Comparison of ENCODE assay signal across 9 cellular contexts in genomic region chr17:37570527-37571093, GRCh38. TPM values are rescaled to one million over a fixed set of nuclear protein-coding genes. Genes with fewer than 3 reads are reported as not detected.
DNase-seq lines count a peak whose midpoint lies in the region; ATAC-seq, FAIRE-seq and TF ChIP-seq lines count a peak whose summit lies in the region.
"Had no signal": no experiment of that assay in that cellular context is flagged by ENCODE, and none has a peak within 500 bp of the region (broad histone marks: within the 10 kb centered on the region; RNA-seq: fewer than 3 reads in every experiment).

No MANE protein-coding gene starts in this region.

- H3K4me1 Mint-ChIP-seq in CD8-positive, alpha-beta memory T cell = peaks cover 18 to 37% (median 33%) of the 10 kb centered on the region in 3 donors
- peaks cover 6% of the 10 kb centered on the region for H3K4me1 Mint-ChIP-seq in stimulated activated effector memory CD8-positive, alpha-beta T cell treated with anti-CD3 and anti-CD28 coated beads, Interleukin-12 subunit alpha, Interleukin-12 subunit beta, amount 100 ng/mL, for 72 hours
- H3K4me1 Mint-ChIP-seq in T-helper 17 cell = peaks cover 12% of the 10 kb centered on the region

- no peaks in the 10 kb centered on the region for H3K9me3 Mint-ChIP-seq in CD8-positive, alpha-beta memory T cell
- H3K9me3 Mint-ChIP-seq in stimulated activated effector memory CD8-positive, alpha-beta T cell treated with anti-CD3 and anti-CD28 coated beads, Interleukin-12 subunit alpha, Interleukin-12 subunit beta, amount 100 ng/mL, for 72 hours = no peaks in the 10 kb centered on the region

- no TSS peak for BruUV-seq in PC-3 (replicated peaks; lab: Mats Ljungman, UMichigan)
- BruUV-seq in K562 (replicated peaks; lab: Mats Ljungman, UMichigan) = no TSS peak

- in situ Hi-C loops in HAP-1 (cut with MboI; ENCODE audit: low sequenced_read_pairs) = no loop called here
- in situ Hi-C loops in K562 (cut with MboI) = no loop called here

- no peaks in the 10 kb centered on the region for H3K9me1 ChIP-seq in K562 (ENCODE audit: control insufficient read depth, insufficient read depth, low read length)

- H3K36me3 ChIP-seq in CD8-positive, alpha-beta memory T cell (ENCODE audit: insufficient read depth, low read length) = peaks cover 48% of the 10 kb centered on the region
- H3K36me3 ChIP-seq in HAP-1 (replicated peaks) = peaks cover 47% of the 10 kb centered on the region
- peaks cover 19% of the 10 kb centered on the region for H3K36me3 ChIP-seq in PC-3 (ENCODE audit: low read depth, low read length)
- peaks cover 47% of the 10 kb centered on the region; the same call in 2 of the 3 replicates for H3K36me3 ChIP-seq in K562 (ENCODE audit: control insufficient read depth, insufficient read depth, low read length)

- H2AFZ ChIP-seq in PC-3 (ENCODE audit: low read length) = no peak overlapping the region
- no peak overlapping the region for H2AFZ ChIP-seq in K562 (ENCODE audit: low read depth, low read length)

- H4K20me1 ChIP-seq in PC-3 (ENCODE audit: low read length) (no peaks in the 10 kb centered on the region), K562 (replicated peaks; ENCODE audit: control insufficient read depth, insufficient read depth, low read length) (no peaks in the 10 kb centered on the region)

- H3K4me1 ChIP-seq in CD8-positive, alpha-beta memory T cell (ENCODE audit: insufficient read depth, low read length) = no peaks in the 10 kb centered on the region
- H3K4me1 ChIP-seq in HAP-1 = peaks cover 5% of the 10 kb centered on the region; the same call in 1 of the 2 replicates
- H3K4me1 ChIP-seq in PC-3 (ENCODE audit: insufficient read depth, low read length) = peaks cover 5% of the 10 kb centered on the region; the same call in 1 of the 2 replicates
- no peaks in the 10 kb centered on the region for H3K4me1 ChIP-seq in K562 (replicated peaks in 1 of 2; ENCODE audit: control insufficient read depth in 2 of 2, insufficient read depth in 2 of 2, low read length in 2 of 2)

- POLR2A ChIA-PET in CD8-positive, alpha-beta memory T cell (lab: Charles Lee) = no interaction called here
- POLR2A ChIA-PET in PC-3 (lab: Charles Lee; ENCODE audit: unreplicated experiment) = interaction anchor here (0.5 kb wide), 1 partner anchor 27 kb away, joined by 6 read pairs; no protein-coding TSS in a partner anchor
- POLR2A ChIA-PET in K562 (lab: Yijun Ruan, JAX) = interaction anchor here (0.8 to 1.0 kb wide), 4 partner anchors 13 to 80 kb away, joined by 3 to 4 read pairs (median 4); partner anchors contain the start of gene SYNRG

- TF ChIP-seq RAD21 in K562 (CRISPR knock-in tag; conservative IDR thresholded peaks at IDR 0.05 in 1 of 2, IDR thresholded peaks at IDR 0.05 in 1 of 2) = peak; percentile 14 to 40; a peak in 2 of 4 replicates

- peaks cover 19 to 81% (median 25%) of the 10 kb centered on the region in 3 donors for H3K36me3 Mint-ChIP-seq in CD8-positive, alpha-beta memory T cell
- peaks cover 95% of the 10 kb centered on the region for H3K36me3 Mint-ChIP-seq in stimulated activated effector memory CD8-positive, alpha-beta T cell treated with anti-CD3 and anti-CD28 coated beads, Interleukin-12 subunit alpha, Interleukin-12 subunit beta, amount 100 ng/mL, for 72 hours
- H3K36me3 Mint-ChIP-seq in T-helper 17 cell (ENCODE audit: low read depth) = peaks cover 19% of the 10 kb centered on the region

- H3K9ac ChIP-seq in PC-3 (ENCODE audit: low read length) (no peak overlapping the region), K562 (ENCODE audit: insufficient read depth in 1 of 2, low read depth in 2 of 2, low read length in 2 of 2) (no peak overlapping the region)

- no peak for TF ChIP-seq EP300 in K562 (IDR thresholded peaks at IDR 0.05; ENCODE audit: low read length)

- DNase-seq in CD8-positive, alpha-beta memory T cell = peak in 3 of 5 donors; percentile 4 to 50 (median 7)
- DNase-seq in HAP-1 (ENCODE audit: low spot score in 2 of 2) (peak; percentile 35 to 78), PC-3 (peak; percentile 90), K562 (ENCODE audit: extremely low read depth in 1 of 4, low spot score in 3 of 4) (peak; percentile 25 to 47 (median 39)), islet precursor cell (peak; percentile 93), T-helper 17 cell (no peak)
- peak in 1 of 2 donors; percentile 53 for DNase-seq in stimulated activated effector memory CD8-positive, alpha-beta T cell treated with anti-CD3 and anti-CD28 coated beads, Interleukin-12 subunit alpha, Interleukin-12 subunit beta, amount 100 ng/mL, for 72 hours (ENCODE audit: low spot score in 2 of 2)
- DNase-seq: naive B cell had no signal

- H3K79me2 ChIP-seq in PC-3 (ENCODE audit: low read length) = no peaks in the 10 kb centered on the region
- no peaks in the 10 kb centered on the region for H3K79me2 ChIP-seq in K562 (ENCODE audit: control insufficient read depth, insufficient read depth, low read length)

- H3K27me3 Mint-ChIP-seq in CD8-positive, alpha-beta memory T cell = no peaks in the 10 kb centered on the region
- H3K27me3 Mint-ChIP-seq in T-helper 17 cell = no peaks in the 10 kb centered on the region
- H3K27me3 Mint-ChIP-seq: naive B cell had no signal

- no peaks in the 10 kb centered on the region for H3K9me2 ChIP-seq in PC-3 (replicated peaks; ENCODE audit: low read length)

- intact Hi-C loops in PC-3 (cut with micrococcal nuclease) = loop anchor here (1.0 kb wide), 1 partner anchor 43 kb away; no protein-coding TSS in a partner anchor
- intact Hi-C loops in K562 (cut with micrococcal nuclease) = no loop called here

- no peaks in the 10 kb centered on the region for H3K9me3 ChIP-seq in CD8-positive, alpha-beta memory T cell (ENCODE audit: low read length)
- peaks cover 3% of the 10 kb centered on the region; the same call in 1 of the 2 replicates for H3K9me3 ChIP-seq in HAP-1
- no peaks in the 10 kb centered on the region for H3K9me3 ChIP-seq in PC-3 (ENCODE audit: low read length)
- no peaks in the 10 kb centered on the region for H3K9me3 ChIP-seq in K562 (replicated peaks; ENCODE audit: control insufficient read depth, insufficient read depth, low read depth, low read length)
- H3K9me3 ChIP-seq in T-helper 17 cell (ENCODE audit: control insufficient read depth, low read length, poor library complexity, severe bottlenecking) = no peaks in the 10 kb centered on the region

- no peak overlapping the region for H3K4me3 Mint-ChIP-seq in CD8-positive, alpha-beta memory T cell
- no peak overlapping the region for H3K4me3 Mint-ChIP-seq in stimulated activated effector memory CD8-positive, alpha-beta T cell treated with anti-CD3 and anti-CD28 coated beads, Interleukin-12 subunit alpha, Interleukin-12 subunit beta, amount 100 ng/mL, for 72 hours
- no peak overlapping the region for H3K4me3 Mint-ChIP-seq in T-helper 17 cell
- H3K4me3 Mint-ChIP-seq: naive B cell had no signal

- peak; percentile 100 for ATAC-seq in PC-3
- peak; percentile 81 for ATAC-seq in K562
- ATAC-seq in stimulated activated effector memory CD8-positive, alpha-beta T cell treated with anti-CD3 and anti-CD28 coated beads, Interleukin-12 subunit alpha, Interleukin-12 subunit beta, amount 100 ng/mL, for 72 hours = peak; percentile 69
- ATAC-seq in HG03095 (IDR thresholded peaks at IDR 0.05; ENCODE audit: unreplicated experiment) = no peak
- no peak for ATAC-seq in T-helper 17 cell

- no peak for FAIRE-seq in K562 (lab: Jason Lieb, UNC)

- WGBS in K562 (ENCODE audit: insufficient coverage, low coverage, missing lambda C conversion rate) = 89% methylated on average over 8 of the region's 8 CpGs

- TF ChIP-seq CTCF in PC-3 (conservative IDR thresholded peaks at IDR 0.05; ENCODE audit: low read depth, low read length) = peak; percentile 80
- TF ChIP-seq CTCF in K562 (IDR thresholded peaks at IDR 0.05 in 2 of 3, conservative IDR thresholded peaks at IDR 0.05 in 1 of 3; ENCODE audit: insufficient read depth in 2 of 3, low read depth in 1 of 3, low read length in 3 of 3) = peak; percentile 57 to 66 (median 57)

- no peaks in the 10 kb centered on the region for H3K27me3 ChIP-seq in CD8-positive, alpha-beta memory T cell (ENCODE audit: insufficient read depth, low read length, poor library complexity, severe bottlenecking)
- H3K27me3 ChIP-seq in HAP-1 (ENCODE audit: low read depth) (no peaks in the 10 kb centered on the region), PC-3 (ENCODE audit: low read length) (no peaks in the 10 kb centered on the region), K562 (ENCODE audit: control insufficient read depth in 2 of 2, insufficient read depth in 2 of 2, low read length in 2 of 2) (no peaks in the 10 kb centered on the region)

- no peak overlapping the region for H3K4me3 ChIP-seq in CD8-positive, alpha-beta memory T cell (ENCODE audit: low read length)
- H3K4me3 ChIP-seq in HAP-1 (no peak overlapping the region), PC-3 (ENCODE audit: low read length) (no peak overlapping the region), K562 (no peak overlapping the region)

- peak overlapping the region in 1 of 8 donors; percentile 45 for H3K27ac Mint-ChIP-seq in CD8-positive, alpha-beta memory T cell
- H3K27ac Mint-ChIP-seq in stimulated activated effector memory CD8-positive, alpha-beta T cell treated with anti-CD3 and anti-CD28 coated beads, Interleukin-12 subunit alpha, Interleukin-12 subunit beta, amount 100 ng/mL, for 72 hours = no peak overlapping the region
- no peak overlapping the region for H3K27ac Mint-ChIP-seq in T-helper 17 cell

- H3F3A ChIP-seq in PC-3 (ENCODE audit: low read length, unreplicated experiment) = no peaks in the 10 kb centered on the region

- H3K4me2 ChIP-seq in PC-3 (ENCODE audit: low read length) (no peak overlapping the region), K562 (ENCODE audit: insufficient read depth, low read length) (no peak overlapping the region)

- H3K27ac ChIP-seq in CD8-positive, alpha-beta memory T cell (ENCODE audit: low read depth, low read length) = no peak overlapping the region
- no peak overlapping the region for H3K27ac ChIP-seq in PC-3 (ENCODE audit: low read length)
- H3K27ac ChIP-seq in K562 (ENCODE audit: extremely low read depth, low read depth, low read length) = no peak overlapping the region

- TF ChIP-seq POLR2A in K562 (conservative IDR thresholded peaks at IDR 0.05) = no peak

- CTCF ChIA-PET in CD8-positive, alpha-beta memory T cell (lab: Charles Lee) = interaction anchor here (1.2 kb wide), 1 partner anchor 29 kb away, joined by 4 read pairs; no protein-coding TSS in a partner anchor
- CTCF ChIA-PET in PC-3 (lab: Charles Lee) = interaction anchor here (0.5 to 1.2 kb wide), 8 partner anchors 9 to 197 kb away, joined by 3 to 13 read pairs (median 4); no protein-coding TSS in a partner anchor
- CTCF ChIA-PET in K562 (lab: Yijun Ruan, JAX; ENCODE audit: low intra/inter-chr PET ratio) = interaction anchor here (1.8 kb wide), 1 partner anchor 197 kb away, joined by 12 read pairs; no protein-coding TSS in a partner anchor

RNA-seq across cellular contexts. Expression of gene SYNRG, which starts 38.6 kb away (rescaled TPM):
- 10 to 100 TPM; 42.3 to 50.8 TPM for total RNA-seq in CD8-positive, alpha-beta memory T cell
- 104 TPM for polyA plus RNA-seq in CD8-positive, alpha-beta memory T cell
- total RNA-seq in PC-3 (2014; rRNA removed) (7.3 and 9.7 TPM in 2 replicates), K562 (2014; rRNA removed) (10.6 and 13.8 TPM in 2 replicates), K562 (2014; rRNA removed; fragmentation: Illumina TruSeq; extraction: Trizol) (15.1 and 16.9 TPM in 2 replicates), K562 (2015; rRNA removed; fragmentation: Illumina TruSeq; extraction: Trizol) (17.6 and 19.7 TPM in 2 replicates), K562 (2021) (27.8 and 28.2 TPM in 2 replicates), T-helper 17 cell (10 to 100 TPM; 76.2 to 91.9 TPM)
- 55.6 and 121 TPM in 2 replicates for total RNA-seq in K562 (2011; cell fraction: chromatin; rRNA removed; ENCODE audit: low replicate concordance)
- 27.5 and 28.2 TPM in 2 replicates for total RNA-seq in K562 (2011; cell fraction: nucleolus; rRNA removed)
- total RNA-seq in K562 (2011; cell fraction: nucleoplasm; rRNA removed) = 53.9 and 82.8 TPM in 2 replicates
- polyA plus RNA-seq in K562 (2011; rRNA removed) (11.7 and 18.4 TPM in 2 replicates), K562 (2014; fragmentation: Illumina TruSeq; extraction: Trizol) (21.8 and 23.4 TPM in 2 replicates), K562 (2014; fragmentation: Nextera tagmentation; extraction: Ambion mirVana) (1 to 10 TPM; 2.9 to 4.9 TPM), K562 (2014; rRNA removed) (13.4 and 13.6 TPM in 2 replicates)
- polyA plus RNA-seq in K562 (2011; cell fraction: cytosol; rRNA removed) = 9.0 and 10.7 TPM in 2 replicates
- polyA plus RNA-seq in K562 (2011; cell fraction: nucleus; rRNA removed) = 17.1 and 23.3 TPM in 2 replicates
- 15.0 and 16.0 TPM in 2 replicates for polyA plus RNA-seq in K562 (2012)
- polyA minus RNA-seq in K562 (2011; rRNA and poly(A)+ RNA removed) = 25.8 and 38.7 TPM in 2 replicates
- 13.6 and 29.6 TPM in 2 replicates for polyA minus RNA-seq in K562 (2011; cell fraction: cytosol; rRNA and poly(A)+ RNA removed)
- polyA minus RNA-seq in K562 (2011; cell fraction: nucleus; rRNA and poly(A)+ RNA removed) = 19.2 and 20.6 TPM in 2 replicates

Comparison
In these comparisons a context has a peak if more than half of its experiments do, and no peak if none do; other contexts are left out.
1. DNase-seq: peak in CD8-positive, alpha-beta memory T cell (3 of 5), HAP-1 (2 of 2), PC-3 (single experiment), K562 (4 of 4) and islet precursor cell (single experiment); none in T-helper 17 cell (0 of 3).
2. ATAC-seq: peak in PC-3 (single experiment), K562 (single experiment) and stimulated activated effector memory CD8-positive, alpha-beta T cell treated with anti-CD3 and anti-CD28 coated beads, Interleukin-12 subunit alpha, Interleukin-12 subunit beta, amount 100 ng/mL, for 72 hours (single experiment); none in HG03095 (single experiment) and T-helper 17 cell (single experiment).